11 cellular contexts compared by ENCODE assay signal in the genomic region with DNA sequence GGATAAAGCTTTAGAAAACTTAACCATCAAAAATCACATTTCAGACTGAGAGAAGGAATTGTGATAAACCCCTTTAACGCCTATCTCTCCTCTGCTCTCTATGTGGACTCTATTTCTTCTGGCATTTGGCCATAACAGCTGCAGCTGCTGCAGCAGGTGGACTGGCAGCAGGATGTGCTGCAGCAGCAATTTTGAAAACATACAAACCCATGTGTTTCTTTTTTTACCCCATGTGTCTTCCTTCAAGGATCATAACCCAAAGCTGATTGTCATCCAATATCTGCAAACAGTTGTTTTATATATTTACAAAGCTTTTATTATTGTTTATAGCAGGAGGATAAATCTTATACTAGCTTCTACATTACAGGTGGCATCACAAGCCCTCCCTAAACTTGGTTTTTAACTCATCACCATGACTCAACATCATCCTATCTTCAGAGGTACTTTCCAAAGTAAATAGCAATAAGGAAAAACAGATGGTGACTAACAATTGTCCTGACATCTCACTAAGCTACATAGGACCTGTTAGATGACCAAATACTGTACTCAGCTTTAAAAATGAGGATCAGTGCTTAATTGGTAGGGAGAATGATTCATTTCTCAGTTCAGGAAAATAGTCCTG. TPM values are rescaled to one million over a fixed set of nuclear protein-coding genes. Genes with fewer than 3 reads are reported as not detected.
DNase-seq lines count a peak whose midpoint lies in the region; ATAC-seq and TF ChIP-seq lines count a peak whose summit lies in the region.
"Had no signal": no experiment of that assay in that cellular context is flagged by ENCODE, and none has a peak within 500 bp of the region (broad histone marks: within the 10 kb centered on the region; RNA-seq: fewer than 3 reads in every experiment).

No MANE protein-coding gene starts in this region.

- H3K4me1 ChIP-seq in DOHH2 (ENCODE audit: control insufficient read depth, low read length), result peaks cover 17% of the 10 kb centered on the region

- TF ChIP-seq POLR2A in lower leg skin (IDR thresholded peaks at IDR 0.05), result no peak

- TF ChIP-seq CTCF in DOHH2 (IDR thresholded peaks at IDR 0.05; ENCODE audit: low read depth, low read length, poor library complexity, severe bottlenecking) (no peak), lower leg skin (IDR thresholded peaks at IDR 0.05) (no peak)

- peak; percentile 51 for DNase-seq in M059J (ENCODE audit: low read depth)
- DNase-seq in SHP77 treated with DMSO at 0.1 percent for 48 hours (lab: John Stamatoyannopoulos, UW), result peak; percentile 22
- DNase-seq in myocyte (ENCODE audit: low read depth), result peak; percentile 56
- no peak for DNase-seq in lower leg skin (ENCODE audit: low spot score in 2 of 2)
- no peak for DNase-seq in UCSD-AML1 (lab: John Stamatoyannopoulos, UW; ENCODE audit: unreplicated experiment)
- DNase-seq: activated CD4-positive, alpha-beta T cell treated with anti-CD3 and anti-CD28 coated beads, Interleukin-2, amount 10 ng/mL, durations not matched to agents 7 days and 5 days; activated naive CD4-positive, alpha-beta T cell treated with anti-CD3 and anti-CD28 coated beads, Interleukin-2, amount 10 ng/mL, durations not matched to agents 7 days and 5 days; H7 had no signal

- no peaks in the 10 kb centered on the region for H3K27me3 ChIP-seq in DOHH2 (ENCODE audit: control insufficient read depth, low read length)

- H3K4me3 ChIP-seq in DOHH2 (ENCODE audit: low read length), result no peak overlapping the region
- no peak overlapping the region for H3K4me3 ChIP-seq in lower leg skin (ENCODE audit: low read depth, poor library complexity, severe bottlenecking)
- H3K4me3 ChIP-seq: SK-N-MC had no signal

- no peaks in the 10 kb centered on the region for H4K20me1 ChIP-seq in DOHH2 (ENCODE audit: control insufficient read depth, insufficient read depth, low read depth, low read length)

- intact Hi-C loops in lower leg skin (cut with DNase I; ENCODE audit: low total_unique reads), result no loop called here

- H3K4me2 ChIP-seq in DOHH2 (ENCODE audit: low read length), result peak overlapping the region; percentile 25

- WGBS in lower leg skin, 2 donors, result 39 to 44% methylated on average over 1 of the region's 1 CpG

- H3F3A ChIP-seq in DOHH2 (ENCODE audit: control insufficient read depth, insufficient read depth), result no peaks in the 10 kb centered on the region

- H3K9me3 ChIP-seq in DOHH2 (ENCODE audit: control insufficient read depth, insufficient read depth, low read length), result no peaks in the 10 kb centered on the region; the same call in 1 of the 2 replicates

- H3K27ac ChIP-seq in DOHH2 (ENCODE audit: low read depth, low read length), result no peak overlapping the region
- H3K27ac ChIP-seq: SK-N-MC had no signal

- ATAC-seq in GM18498 (IDR thresholded peaks at IDR 0.05; ENCODE audit: unreplicated experiment), result no peak

- H3K36me3 ChIP-seq in DOHH2 (ENCODE audit: control insufficient read depth, low read length), result no peaks in the 10 kb centered on the region

- H3K9me2 ChIP-seq in DOHH2 (replicated peaks; ENCODE audit: control insufficient read depth, low read length), result no peaks in the 10 kb centered on the region

- no peaks in the 10 kb centered on the region for H3K79me2 ChIP-seq in DOHH2 (ENCODE audit: control insufficient read depth, low read length)

RNA-seq across cellular contexts. Expression of gene KRTAP9-2, which starts 14.5 kb away (rescaled TPM):
- not detected in 2 replicates for total RNA-seq in M059J (2014; rRNA removed; shearing (Covaris generic))
- total RNA-seq in myocyte, result not detected in 2 replicates
- polyA plus RNA-seq in myocyte (2012), result not detected
- total RNA-seq in lower leg skin, result 100 to 1,000 TPM in 1 of 4 donors, 10 to 100 TPM in 1, not detected in 2; 18.1 to 183 TPM
- total RNA-seq: activated CD4-positive, alpha-beta T cell treated with anti-CD3 and anti-CD28 coated beads, Interleukin-2, amount 10 ng/mL, durations not matched to agents 7 days and 5 days; H7 had no signal

RNA-seq across cellular contexts. Expression of gene KRTAP9-3, which starts 20.3 kb away (rescaled TPM):
- not detected in 2 replicates for total RNA-seq in M059J (2014; rRNA removed; shearing (Covaris generic))
- not detected in 2 replicates for total RNA-seq in myocyte
- polyA plus RNA-seq in myocyte (2012), result not detected
- total RNA-seq in lower leg skin, result 100 to 1,000 TPM in 1 of 4 donors, 1 to 10 TPM in 1, under 1 TPM in 1, not detected in 1; 0.27 to 218 (median 8.7) TPM
- total RNA-seq: activated CD4-positive, alpha-beta T cell treated with anti-CD3 and anti-CD28 coated beads, Interleukin-2, amount 10 ng/mL, durations not matched to agents 7 days and 5 days; H7 had no signal

RNA-seq across cellular contexts. Expression of gene KRTAP9-1, which starts 22.3 kb away (rescaled TPM):
- not detected in 2 replicates for total RNA-seq in M059J (2014; rRNA removed; shearing (Covaris generic))
- not detected in 2 replicates for total RNA-seq in myocyte
- polyA plus RNA-seq in myocyte (2012), result not detected
- under 1 TPM in 1 of 4 donors, not detected in 3; 0.91 TPM for total RNA-seq in lower leg skin
- total RNA-seq: activated CD4-positive, alpha-beta T cell treated with anti-CD3 and anti-CD28 coated beads, Interleukin-2, amount 10 ng/mL, durations not matched to agents 7 days and 5 days; H7 had no signal

RNA-seq across cellular contexts. Expression of gene KRTAP9-8, which starts 25.8 kb away (rescaled TPM):
- not detected in 2 replicates for total RNA-seq in M059J (2014; rRNA removed; shearing (Covaris generic))
- total RNA-seq in myocyte (not detected in 2 replicates), lower leg skin (100 to 1,000 TPM in 1 of 4 donors, under 1 TPM in 2, not detected in 1; 0.47 to 120 (median 0.97) TPM)
- polyA plus RNA-seq in myocyte (2012), result not detected
- total RNA-seq: activated CD4-positive, alpha-beta T cell treated with anti-CD3 and anti-CD28 coated beads, Interleukin-2, amount 10 ng/mL, durations not matched to agents 7 days and 5 days; H7 had no signal

RNA-seq across cellular contexts. Expression of gene KRTAP4-1, which starts 27.2 kb away (rescaled TPM):
- total RNA-seq in M059J (2014; rRNA removed; shearing (Covaris generic)), result not detected in 2 replicates
- total RNA-seq in myocyte, result not detected in 2 replicates
- not detected for polyA plus RNA-seq in myocyte (2012)
- total RNA-seq in lower leg skin, result 10 to 100 TPM in 1 of 4 donors, 1 to 10 TPM in 1, not detected in 2; 2.1 to 66.2 TPM
- total RNA-seq: activated CD4-positive, alpha-beta T cell treated with anti-CD3 and anti-CD28 coated beads, Interleukin-2, amount 10 ng/mL, durations not matched to agents 7 days and 5 days had no signal

Comparison
In these comparisons a context has a peak if more than half of its experiments do, and no peak if none do; other contexts are left out.
1. DNase-seq: peak in M059J (single experiment), SHP77 treated with DMSO at 0.1 percent for 48 hours (single experiment) and myocyte (single experiment); none in lower leg skin (0 of 2) and UCSD-AML1 (single experiment).